Comparison of ENCODE assay signal across 32 cellular contexts in genomic region chr3:28758115-28758514, GRCh38.
DNase-seq lines count a peak whose midpoint lies in the region; ATAC-seq, FAIRE-seq and TF ChIP-seq lines count a peak whose summit lies in the region.
"Had no signal": no experiment of that assay in that cellular context is flagged by ENCODE, and none has a peak within 500 bp of the region (broad histone marks: within the 10 kb centered on the region; RNA-seq: fewer than 3 reads in every experiment).

No MANE protein-coding gene starts in this region.

- TF ChIP-seq POLR2A in HepG2 (IDR thresholded peaks at IDR 0.05; ENCODE audit: insufficient read depth in 1 of 2, low read depth in 2 of 2, low read length in 2 of 2) (no peak), right lobe of liver (IDR thresholded peaks at IDR 0.05) (no peak), A549 (IDR thresholded peaks at IDR 0.05; ENCODE audit: low read length) (no peak), K562 (conservative IDR thresholded peaks at IDR 0.05) (no peak)

- H3K27me3 ChIP-seq in HepG2 (ENCODE audit: control insufficient read depth in 1 of 2, insufficient read depth in 2 of 2, low read length in 2 of 2) (no peaks in the 10 kb centered on the region), right lobe of liver (no peaks in the 10 kb centered on the region), K562 (ENCODE audit: control insufficient read depth in 2 of 2, insufficient read depth in 2 of 2, low read length in 2 of 2) (no peaks in the 10 kb centered on the region)
- H3K27me3 ChIP-seq: BE2C; BLaER1; BLaER1 treated with 17β-estradiol and CSF1 and Interleukin-3, amounts not matched to agents 10 nM and 100 nM had no signal

- H3K4me1 ChIP-seq in HepG2 (ENCODE audit: insufficient read depth, low read length) (no peaks in the 10 kb centered on the region), right lobe of liver (no peaks in the 10 kb centered on the region), A549 (no peaks in the 10 kb centered on the region), K562 (replicated peaks in 1 of 2; ENCODE audit: control insufficient read depth in 2 of 2, insufficient read depth in 2 of 2, low read length in 2 of 2) (no peaks in the 10 kb centered on the region)
- H3K4me1 ChIP-seq: BE2C; BLaER1; BLaER1 treated with 17β-estradiol and CSF1 and Interleukin-3, amounts not matched to agents 10 nM and 100 nM; Caco-2 had no signal

- FAIRE-seq in HepG2 (lab: Jason Lieb, UNC) (no peak), A549 (lab: Jason Lieb, UNC) (no peak), K562 (lab: Jason Lieb, UNC) (no peak)
- FAIRE-seq: A204.1, D721Med had no signal

- intact Hi-C loops in HepG2 (cut with micrococcal nuclease; ENCODE audit: unreplicated experiment): no loop called here
- intact Hi-C loops in right lobe of liver (cut with DNase I): no loop called here
- intact Hi-C loops in K562 (cut with micrococcal nuclease): no loop called here

- no peak overlapping the region for H3K4me2 ChIP-seq in HepG2 (ENCODE audit: low read depth, low read length)
- no peak overlapping the region for H3K4me2 ChIP-seq in A549
- H3K4me2 ChIP-seq in K562 (ENCODE audit: insufficient read depth, low read length): no peak overlapping the region
- H3K4me2 ChIP-seq: BLaER1; BLaER1 treated with 17β-estradiol and CSF1 and Interleukin-3, amounts not matched to agents 10 nM and 100 nM had no signal

- H3K9ac ChIP-seq in HepG2 (ENCODE audit: insufficient read depth, low read depth, low read length) (no peak overlapping the region), K562 (ENCODE audit: insufficient read depth in 1 of 2, low read depth in 2 of 2, low read length in 2 of 2) (no peak overlapping the region)
- H3K9ac ChIP-seq: BLaER1; BLaER1 treated with 17β-estradiol and CSF1 and Interleukin-3, amounts not matched to agents 10 nM and 100 nM had no signal

- H3K9me1 ChIP-seq in K562 (ENCODE audit: control insufficient read depth, insufficient read depth, low read length): no peaks in the 10 kb centered on the region

- POLR2A ChIA-PET in HepG2 (lab: Yijun Ruan, JAX) (no interaction called here), A549 (lab: Yijun Ruan, JAX) (no interaction called here), K562 (lab: Yijun Ruan, JAX) (no interaction called here)

- H3K4me3 ChIP-seq in HepG2 (replicated peaks in 1 of 3; ENCODE audit: insufficient read depth in 1 of 3, low read depth in 2 of 3, low read length in 3 of 3) (no peak overlapping the region), right lobe of liver (no peak overlapping the region), A549 (no peak overlapping the region), K562 (no peak overlapping the region)
- H3K4me3 ChIP-seq: BLaER1; BLaER1 treated with 17β-estradiol and CSF1 and Interleukin-3, amounts not matched to agents 10 nM and 100 nM had no signal

- DNase-seq in HepG2 (ENCODE audit: low spot score): no peak
- no peak for DNase-seq in right lobe of liver
- DNase-seq in A549 (ENCODE audit: low read depth in 1 of 2, low spot score in 1 of 2): no peak
- no peak for DNase-seq in K562 (ENCODE audit: extremely low read depth in 1 of 4, low spot score in 3 of 4)
- no peak for DNase-seq in putamen (ENCODE audit: low spot score)
- DNase-seq: 8988T; ACHN; AML-193; BE2C; C1 segment of cervical spinal cord; Caco-2; Calu3; CD4-positive, alpha-beta memory T cell; CD4-positive, alpha-beta T cell; CD4-positive, CD25-positive, alpha-beta regulatory T cell; CD8-positive, alpha-beta memory T cell; CD8-positive, alpha-beta T cell; COR-L47; DMS 273 treated with DMSO at 0.1 percent for 48 hours; DMS153; DMS53; DMS79; DMS79 treated with DMSO at 0.1 percent for 48 hours; DND-41; EL had no signal

- no peak for ATAC-seq in HepG2
- ATAC-seq in right lobe of liver: no peak
- no peak for ATAC-seq in A549
- ATAC-seq in K562: no peak
- ATAC-seq in HG03025 (IDR thresholded peaks at IDR 0.05; ENCODE audit: low FRiP score, unreplicated experiment): no peak
- ATAC-seq: CD8-positive, alpha-beta T cell had no signal

- no peaks in the 10 kb centered on the region for H4K20me1 ChIP-seq in HepG2 (ENCODE audit: insufficient read depth, low read length)
- H4K20me1 ChIP-seq in K562 (replicated peaks; ENCODE audit: control insufficient read depth, insufficient read depth, low read length): no peaks in the 10 kb centered on the region
- H4K20me1 ChIP-seq: BLaER1; BLaER1 treated with 17β-estradiol and CSF1 and Interleukin-3, amounts not matched to agents 10 nM and 100 nM had no signal

- in situ Hi-C loops in HepG2 (cut with HindIII; ENCODE audit: extremely low pct_ligation_motif_present, low pct_unique_long_range_greater_than_20kb): no loop called here
- in situ Hi-C loops in K562 (cut with MboI): no loop called here

- TF ChIP-seq EP300 in HepG2 (IDR thresholded peaks at IDR 0.05; ENCODE audit: low read depth in 2 of 2, low read length in 2 of 2) (no peak), HepG2 (CRISPR knock-in tag; IDR thresholded peaks at IDR 0.05; ENCODE audit: borderline replicate concordance) (no peak), A549 (IDR thresholded peaks at IDR 0.05) (no peak), K562 (IDR thresholded peaks at IDR 0.05; ENCODE audit: low read length) (no peak)

- no peak for TF ChIP-seq RAD21 in HepG2 (CRISPR knock-in tag; IDR thresholded peaks at IDR 0.05)
- TF ChIP-seq RAD21 in A549 (conservative IDR thresholded peaks at IDR 0.05 in 1 of 2, IDR thresholded peaks at IDR 0.05 in 1 of 2): no peak
- no peak for TF ChIP-seq RAD21 in K562 (CRISPR knock-in tag; conservative IDR thresholded peaks at IDR 0.05 in 1 of 2, IDR thresholded peaks at IDR 0.05 in 1 of 2)

- H2AFZ ChIP-seq in HepG2 (ENCODE audit: low read length) (no peak overlapping the region), K562 (ENCODE audit: low read depth, low read length) (no peak overlapping the region)

- H3K79me2 ChIP-seq in HepG2 (ENCODE audit: insufficient read depth, low read length): no peaks in the 10 kb centered on the region
- no peaks in the 10 kb centered on the region for H3K79me2 ChIP-seq in K562 (ENCODE audit: control insufficient read depth, insufficient read depth, low read length)

- CTCF ChIA-PET in HepG2 (lab: Yijun Ruan, JAX; ENCODE audit: low intra/inter-chr PET ratio, low total read pairs): no interaction called here
- CTCF ChIA-PET in A549 (lab: Yijun Ruan, JAX): no interaction called here
- CTCF ChIA-PET in K562 (lab: Yijun Ruan, JAX; ENCODE audit: low intra/inter-chr PET ratio): no interaction called here

- H3K9me3 ChIP-seq in HepG2 (ENCODE audit: low read length): 0 out of 2 replicates have a peak, but pooled peaks cover 5% of the 10 kb centered on the region
- no peaks in the 10 kb centered on the region for H3K9me3 ChIP-seq in right lobe of liver
- H3K9me3 ChIP-seq in A549: no peaks in the 10 kb centered on the region
- H3K9me3 ChIP-seq in K562 (replicated peaks; ENCODE audit: control insufficient read depth, insufficient read depth, low read depth, low read length): no peaks in the 10 kb centered on the region; the same call in none of the 2 replicates
- H3K9me3 ChIP-seq: BE2C, BLaER1, Caco-2 had no signal

- H3K27ac ChIP-seq in HepG2 (ENCODE audit: extremely low read length, insufficient read depth, low read length) (no peak overlapping the region), right lobe of liver (no peak overlapping the region), A549 (no peak overlapping the region), K562 (ENCODE audit: extremely low read depth, low read depth, low read length) (no peak overlapping the region)
- H3K27ac ChIP-seq: 22Rv1; BLaER1; BLaER1 treated with 17β-estradiol and CSF1 and Interleukin-3, amounts not matched to agents 10 nM and 100 nM; C4-2B had no signal

- no TSS peak for BruUV-seq in HepG2 (replicated peaks; lab: Mats Ljungman, UMichigan)
- no TSS peak for BruUV-seq in K562 (replicated peaks; lab: Mats Ljungman, UMichigan)

- H3K36me3 ChIP-seq in HepG2 (replicated peaks in 1 of 2; ENCODE audit: control insufficient read depth in 1 of 2, insufficient read depth in 2 of 2, low read length in 2 of 2) (no peaks in the 10 kb centered on the region), right lobe of liver (no peaks in the 10 kb centered on the region), K562 (ENCODE audit: control insufficient read depth, insufficient read depth, low read length) (no peaks in the 10 kb centered on the region)
- H3K36me3 ChIP-seq: BE2C; BLaER1; BLaER1 treated with 17β-estradiol and CSF1 and Interleukin-3, amounts not matched to agents 10 nM and 100 nM had no signal

- no peak for TF ChIP-seq CTCF in HepG2 (CRISPR knock-in tag; IDR thresholded peaks at IDR 0.05)
- no peak for TF ChIP-seq CTCF in right lobe of liver (IDR thresholded peaks at IDR 0.05)
- no peak for TF ChIP-seq CTCF in A549 (IDR thresholded peaks at IDR 0.05)
- TF ChIP-seq CTCF in K562 (IDR thresholded peaks at IDR 0.05 in 2 of 3, conservative IDR thresholded peaks at IDR 0.05 in 1 of 3; ENCODE audit: insufficient read depth in 2 of 3, low read depth in 1 of 3, low read length in 3 of 3): no peak

TF ChIP-seq in HepG2, 621 proteins besides CTCF, POLR2A, EP300 and RAD21:
- no peak for TF ChIP-seq ZNF33B (CRISPR knock-in tag; IDR thresholded peaks at IDR 0.05)
- TF ChIP-seq MAFF (IDR thresholded peaks at IDR 0.05; ENCODE audit: low read depth, low read length): peak; percentile 54; the same call in 1 of the 2 replicates
- TF ChIP-seq MAFK (conservative IDR thresholded peaks at IDR 0.05 in 1 of 2, IDR thresholded peaks at IDR 0.05 in 1 of 2; ENCODE audit: low read length in 2 of 2): peak in 1 of 2 experiments; percentile 71; a peak in 2 of 4 replicates

TF ChIP-seq in A549, 52 proteins besides CTCF, POLR2A, EP300 and RAD21:
- TF ChIP-seq ZNF302 (CRISPR knock-in tag; IDR thresholded peaks at IDR 0.05) (no peak), MAFK (IDR thresholded peaks at IDR 0.05; ENCODE audit: partially characterized antibody) (peak; percentile 61)

TF ChIP-seq in K562, 482 proteins besides CTCF, POLR2A, EP300 and RAD21:
- TF ChIP-seq ZNF316 (IDR thresholded peaks at IDR 0.05) (peak; percentile 7; the same call in 1 of the 2 replicates), LARP7 (IDR thresholded peaks at IDR 0.05) (no peak)

Comparison
In these comparisons a context has a peak if more than half of its experiments do, and no peak if none do; other contexts are left out.
1. Of the 241 proteins assayed by ChIP-seq in both HepG2 and K562: peak only in HepG2: MAFF; only in K562: none; in both: none; in neither: 239; mixed calls (peak in some experiments, not most) for 1.